ENCODE assay signal across 8 cellular contexts in the genomic region with DNA sequence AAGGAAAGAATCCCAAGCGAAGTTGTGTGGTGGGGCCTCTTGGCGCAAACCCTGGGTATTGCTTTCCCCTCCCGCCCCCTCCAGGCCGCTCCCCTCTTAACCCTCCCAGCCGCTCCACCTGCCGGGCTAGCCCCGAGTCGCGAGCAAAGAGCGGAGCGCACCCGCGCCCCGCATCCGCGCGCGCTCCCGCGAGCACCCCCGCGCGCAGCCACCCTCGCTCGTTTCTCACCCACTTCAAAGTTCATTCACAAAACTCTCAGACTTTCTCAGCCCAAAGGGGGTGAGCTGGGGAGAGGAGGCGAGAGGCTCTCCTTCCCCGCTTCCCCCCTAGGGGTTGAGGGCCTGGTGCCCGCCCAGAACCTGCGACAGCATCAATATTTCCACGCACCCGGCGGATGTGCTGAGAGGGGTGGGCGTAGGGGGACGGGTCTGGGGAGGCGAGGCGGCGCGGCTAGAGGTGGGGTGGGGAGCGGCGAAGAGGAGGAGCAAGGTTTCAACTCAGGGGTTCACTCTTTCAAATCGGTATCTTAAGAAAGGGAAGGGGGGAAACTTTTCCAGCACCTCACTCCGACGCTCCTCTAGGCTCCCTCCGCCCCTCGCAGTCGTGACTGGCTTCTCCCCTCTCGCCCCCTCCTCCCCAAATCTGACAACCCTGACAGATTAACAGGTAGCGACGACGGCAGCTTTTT. TPM values are rescaled to one million over a fixed set of nuclear protein-coding genes. Genes with fewer than 3 reads are reported as not detected.
DNase-seq lines count a peak whose midpoint lies in the region; ATAC-seq and TF ChIP-seq lines count a peak whose summit lies in the region.

No MANE protein-coding gene starts in this region.

- POLR2A ChIA-PET in Caco-2 (lab: Charles Lee): interaction anchor here (0.6 to 2.4 kb wide), 7 partner anchors 14 to 494 kb away, joined by 3 to 26 read pairs (median 5); no protein-coding TSS in a partner anchor

- peaks cover 15% of the 10 kb centered on the region; the same call in 1 of the 2 replicates for H3K4me1 ChIP-seq in Caco-2

- peak overlapping the region; percentile 97 for H3K4me3 Mint-ChIP-seq in Caco-2 (ENCODE audit: unreplicated experiment)

- no peaks in the 10 kb centered on the region for H3K36me3 ChIP-seq in Caco-2 (ENCODE audit: control insufficient read depth, insufficient read depth, low read length)

- CTCF ChIA-PET in Caco-2 (lab: Charles Lee): interaction anchor here (0.6 to 2.0 kb wide), 5 partner anchors 27 to 133 kb away, joined by 3 to 6 read pairs (median 4); no protein-coding TSS in a partner anchor

- H3K27me3 ChIP-seq in Caco-2 (replicated peaks; ENCODE audit: control insufficient read depth, insufficient read depth, low read length): no peaks in the 10 kb centered on the region

- ATAC-seq in sciatic nerve (peak; percentile 37), HG02852 (IDR thresholded peaks at IDR 0.05; ENCODE audit: unreplicated experiment) (no peak)

- peak overlapping the region; percentile 91 for H3K4me3 ChIP-seq in Caco-2 (ENCODE audit: low read depth, low read length)

- DNase-seq in Caco-2 (no peak), MV-4-11 (lab: John Stamatoyannopoulos, UW) (peak; percentile 60), T-helper 2 cell (peak; percentile 39 to 87 (median 69)), amygdala (lab: John Stamatoyannopoulos, UW) (peak in 40 of 56 donors; percentile 1 to 80 (median 58)), hippocampal formation (lab: John Stamatoyannopoulos, UW) (peak; percentile 63 to 70), sciatic nerve (ENCODE audit: low spot score) (peak; percentile 83), GM19238 (ENCODE audit: insufficient read length, low spot score) (no peak)

- H3K27ac Mint-ChIP-seq in Caco-2 (ENCODE audit: unreplicated experiment): peak overlapping the region; percentile 97

- no peaks in the 10 kb centered on the region for H3K9me3 Mint-ChIP-seq in Caco-2 (ENCODE audit: unreplicated experiment)

- peaks cover 28% of the 10 kb centered on the region for H3K36me3 Mint-ChIP-seq in Caco-2 (ENCODE audit: insufficient read depth, unreplicated experiment)

- H3K4me1 Mint-ChIP-seq in Caco-2 (ENCODE audit: low read depth, unreplicated experiment): peaks cover 11% of the 10 kb centered on the region

- H3K9me3 ChIP-seq in Caco-2: no peaks in the 10 kb centered on the region

- no peaks in the 10 kb centered on the region for H3K27me3 Mint-ChIP-seq in Caco-2 (ENCODE audit: insufficient read depth, unreplicated experiment)

- intact Hi-C loops in Caco-2 (cut with micrococcal nuclease; ENCODE audit: unreplicated experiment) (loop anchor here (1.0 to 5.0 kb wide), 2 partner anchors 100 to 485 kb away; partner anchors contain the start of gene MGST2), sciatic nerve (cut with DNase I) (loop anchor here (5.0 to 10.0 kb wide), 2 partner anchors 100 to 417 kb away; no protein-coding TSS in a partner anchor)

- BruUV-seq in Caco-2 (replicated peaks; lab: Mats Ljungman, UMichigan): TSS peak; percentile 94

- peak; percentile 16 to 41 for TF ChIP-seq CTCF in Caco-2 (IDR thresholded peaks at IDR 0.05; ENCODE audit: insufficient read depth in 1 of 2, low read depth in 1 of 2, low read length in 1 of 2, severe bottlenecking in 1 of 2, unreplicated experiment in 1 of 2)

RNA-seq across cellular contexts. Expression of gene MAML3, which starts 1.8 kb away (rescaled TPM):
- 12.1 TPM in 2 replicates for total RNA-seq in Caco-2 (2022)
- 11.0 TPM for total RNA-seq in sciatic nerve

Comparison
In these comparisons a context has a peak if more than half of its experiments do, and no peak if none do; other contexts are left out.
1. DNase-seq: peak in MV-4-11 (single experiment), T-helper 2 cell (5 of 5), amygdala (40 of 56), hippocampal formation (2 of 2) and sciatic nerve (single experiment); none in Caco-2 (0 of 2) and GM19238 (single experiment).